In genomic region chr4:146943691-146944375, GRCh38 we compare ENCODE assay signal across 1 cellular context.
TF ChIP-seq lines count a peak whose summit lies in the region.

No MANE protein-coding gene starts in this region.

TF ChIP-seq in endothelial cell of umbilical vein, 7 proteins besides CTCF, POLR2A, EP300 and RAD21:
- TF ChIP-seq FOS (IDR thresholded peaks at IDR 0.05; ENCODE audit: borderline replicate concordance, insufficient read depth, low read length), result peak; percentile 18
- no peak for TF ChIP-seq MYC (IDR thresholded peaks at IDR 0.05; ENCODE audit: low read depth, low read length)
